ENCODE assay signal across 23 cellular contexts in the genomic region with DNA sequence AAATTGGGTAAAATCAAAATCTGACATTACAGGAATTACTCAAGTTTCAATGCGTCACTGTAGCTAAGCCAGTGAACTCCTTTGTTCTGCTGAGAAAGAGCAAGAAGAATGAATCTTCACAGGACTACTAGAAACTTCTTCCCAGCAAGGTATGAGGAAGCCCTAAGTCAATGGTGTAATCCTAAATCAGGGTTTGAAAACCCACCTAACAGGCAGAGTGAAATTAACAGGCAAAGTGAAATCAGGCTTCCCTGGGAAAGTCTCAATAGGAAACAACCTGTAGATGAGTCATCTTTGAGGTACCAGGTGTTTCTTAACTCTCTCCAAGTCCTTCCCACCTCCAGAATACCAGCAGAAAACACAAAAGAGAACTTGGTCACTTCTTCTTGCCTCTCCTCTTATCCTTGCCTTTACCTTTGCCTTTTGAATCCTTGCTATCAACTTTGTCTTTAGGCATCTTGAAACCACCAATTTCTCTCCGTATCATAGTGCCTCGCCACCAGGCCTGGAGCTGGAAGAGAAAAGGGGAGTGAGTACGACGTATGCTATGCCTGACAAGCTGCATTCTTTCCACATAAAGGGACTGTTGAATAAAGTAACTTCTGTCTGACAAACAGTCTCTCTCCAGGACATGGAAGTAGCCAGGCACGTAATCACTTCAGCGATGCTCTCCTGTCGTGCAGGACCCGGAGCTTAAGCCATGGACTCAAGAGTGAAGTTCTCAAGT.
A peak's percentile ranks its signal among the peaks of the same experiment; 100 is the strongest.
DNase-seq lines count a peak whose midpoint lies in the region; ATAC-seq, FAIRE-seq and TF ChIP-seq lines count a peak whose summit lies in the region.
"Had no signal": no experiment of that assay in that cellular context is flagged by ENCODE, and none has a peak within 500 bp of the region (broad histone marks: within the 10 kb centered on the region; RNA-seq: fewer than 3 reads in every experiment).

No MANE protein-coding gene starts in this region.

- no peak for TF ChIP-seq CTCF in breast epithelium (IDR thresholded peaks at IDR 0.05)
- TF ChIP-seq CTCF in kidney epithelial cell (IDR thresholded peaks at IDR 0.05; ENCODE audit: insufficient read depth, low read length, poor library complexity, severe bottlenecking): no peak
- TF ChIP-seq CTCF in A673 (conservative IDR thresholded peaks at IDR 0.05; ENCODE audit: low read depth, low read length): no peak
- no peak for TF ChIP-seq CTCF in kidney (IDR thresholded peaks at IDR 0.05; ENCODE audit: borderline replicate concordance, extremely low read depth, insufficient read depth)

- no peaks in the 10 kb centered on the region for H3K27me3 Mint-ChIP-seq in activated T-cell treated with anti-CD3 and anti-CD28 coated beads, Interleukin-2, amount 50 U/mL, for 4 hours (ENCODE audit: low read depth)
- H3K27me3 Mint-ChIP-seq: activated naive CD8-positive, alpha-beta T cell; CD4-positive, alpha-beta memory T cell; stimulated activated memory B cell treated with anti-CD40 and anti-IgM and Interleukin-4, amounts not matched to agents 10 μg/mL and 1 μg/mL and 100 μg/mL, for 72 hours had no signal

- H3K9ac ChIP-seq in kidney (ENCODE audit: low read length in 2 of 2): no peak overlapping the region

- H3K4me3 ChIP-seq in breast epithelium (no peak overlapping the region), kidney epithelial cell (ENCODE audit: low read depth, low read length) (no peak overlapping the region), A673 (ENCODE audit: low read depth, low read length, poor library complexity, severe bottlenecking) (no peak overlapping the region), kidney (ENCODE audit: low read length in 2 of 2) (no peak overlapping the region)
- H3K4me3 ChIP-seq: gastroesophageal sphincter, transverse colon had no signal

- DNase-seq in activated T-cell treated with anti-CD3 and anti-CD28 coated beads, Interleukin-2, amount 50 U/mL, for 4 hours: no peak
- no peak for DNase-seq in activated T-cell treated with anti-CD3 and anti-CD28 coated beads for 4 hours
- no peak for DNase-seq in breast epithelium (ENCODE audit: low spot score in 2 of 2)
- peak; percentile 18 for DNase-seq in kidney epithelial cell (ENCODE audit: low read depth)
- no peak for DNase-seq in posterior vena cava (ENCODE audit: low spot score)
- no peak for DNase-seq in A673 (ENCODE audit: low spot score)
- no peak for DNase-seq in SKM-1 treated with dmso at 0.1 percent for 144 hours (lab: John Stamatoyannopoulos, UW; ENCODE audit: unreplicated experiment)
- no peak for DNase-seq in kidney
- DNase-seq: activated CD8-positive, alpha-beta memory T cell treated with anti-CD3 and anti-CD28 coated beads, Interleukin-2, amount 50 U/mL, for 48 hours; CD4-positive, alpha-beta memory T cell; cerebellar nuclear complex; H7; immature natural killer cell; midbrain; MV-4-11; NCI-H2107; transverse colon had no signal

- H3K27me3 ChIP-seq in breast epithelium: no peaks in the 10 kb centered on the region
- no peaks in the 10 kb centered on the region for H3K27me3 ChIP-seq in kidney epithelial cell (ENCODE audit: control insufficient read depth, insufficient read depth, low read length)
- H3K27me3 ChIP-seq in A673 (replicated peaks; ENCODE audit: insufficient read depth, low read depth, low read length, poor library complexity): no peaks in the 10 kb centered on the region
- H3K27me3 ChIP-seq: gastroesophageal sphincter, neutrophil, transverse colon had no signal

- POLR2A ChIA-PET in A673 (lab: Charles Lee; ENCODE audit: low non-redundant PET): no interaction called here

- no peak for TF ChIP-seq POLR2A in breast epithelium (IDR thresholded peaks at IDR 0.05)

- H3K4me1 Mint-ChIP-seq in activated T-cell treated with anti-CD3 and anti-CD28 coated beads, Interleukin-2, amount 50 U/mL, for 4 hours (ENCODE audit: low read depth): no peaks in the 10 kb centered on the region
- H3K4me1 Mint-ChIP-seq: CD4-positive, alpha-beta memory T cell; immature natural killer cell; stimulated activated memory B cell treated with anti-CD40 and anti-IgM and Interleukin-4, amounts not matched to agents 10 μg/mL and 1 μg/mL and 100 μg/mL, for 72 hours had no signal

- H3K27ac ChIP-seq in breast epithelium: peak overlapping the region; percentile 68 to 83
- no peak overlapping the region for H3K27ac ChIP-seq in A673 (ENCODE audit: low read depth, low read length, poor library complexity, severe bottlenecking)
- no peak overlapping the region for H3K27ac ChIP-seq in kidney (ENCODE audit: low read depth in 2 of 2, low read length in 2 of 2)
- H3K27ac ChIP-seq: gastroesophageal sphincter, neutrophil, transverse colon had no signal

- peak; percentile 23 to 65 for ATAC-seq in activated T-cell treated with anti-CD3 and anti-CD28 coated beads, Interleukin-2, amount 50 U/mL, for 4 hours
- ATAC-seq: gastroesophageal sphincter; stimulated activated memory B cell treated with anti-CD40 and anti-IgM and Interleukin-4, amounts not matched to agents 10 μg/mL and 1 μg/mL and 100 μg/mL, for 72 hours had no signal

- peaks cover 12% of the 10 kb centered on the region for H3K36me3 Mint-ChIP-seq in activated T-cell treated with anti-CD3 and anti-CD28 coated beads, Interleukin-2, amount 50 U/mL, for 4 hours (ENCODE audit: insufficient read depth)

- CTCF ChIA-PET in A673 (lab: Charles Lee): no interaction called here

- no TSS peak for BruUV-seq in A673 (replicated peaks; lab: Mats Ljungman, UMichigan)

- H3K9me3 Mint-ChIP-seq in activated T-cell treated with anti-CD3 and anti-CD28 coated beads, Interleukin-2, amount 50 U/mL, for 4 hours: no peaks in the 10 kb centered on the region
- H3K9me3 Mint-ChIP-seq: CD4-positive, alpha-beta memory T cell; immature natural killer cell; stimulated activated memory B cell treated with anti-CD40 and anti-IgM and Interleukin-4, amounts not matched to agents 10 μg/mL and 1 μg/mL and 100 μg/mL, for 72 hours; T-helper 1 cell treated with Interleukin-12 subunit alpha and Interleukin-12 subunit beta and Interleukin-4 antibody, amounts not matched to agents 30 μg/mL and 1 μg/mL, for 36 hours had no signal

- FAIRE-seq in kidney (lab: Jason Lieb, UNC): no peak
- FAIRE-seq: GM12892 had no signal

- H3K9me3 ChIP-seq in breast epithelium (no peaks in the 10 kb centered on the region), A673 (ENCODE audit: low read depth, low read length, poor library complexity, severe bottlenecking) (no peaks in the 10 kb centered on the region), kidney (ENCODE audit: control insufficient read depth in 1 of 2, low read length in 2 of 2) (no peaks in the 10 kb centered on the region)
- H3K9me3 ChIP-seq: gastroesophageal sphincter, neutrophil, transverse colon had no signal

- no peaks in the 10 kb centered on the region for H3K4me1 ChIP-seq in breast epithelium
- no peaks in the 10 kb centered on the region for H3K4me1 ChIP-seq in A673 (ENCODE audit: insufficient read depth, low read length, poor library complexity, severe bottlenecking)
- H3K4me1 ChIP-seq in kidney (ENCODE audit: control insufficient read depth in 1 of 2, insufficient read depth in 1 of 2, low read depth in 1 of 2, low read length in 2 of 2): no peaks in the 10 kb centered on the region
- H3K4me1 ChIP-seq: gastroesophageal sphincter, transverse colon had no signal

- intact Hi-C loops in breast epithelium (cut with DNase I; ENCODE audit: low total_unique reads): no loop called here
- intact Hi-C loops in posterior vena cava (cut with DNase I): no loop called here
- intact Hi-C loops in A673 (cut with micrococcal nuclease; ENCODE audit: unreplicated experiment): no loop called here
- intact Hi-C loops in kidney (cut with DNase I): no loop called here

- no peaks in the 10 kb centered on the region for H3K36me3 ChIP-seq in breast epithelium
- no peaks in the 10 kb centered on the region for H3K36me3 ChIP-seq in kidney epithelial cell (ENCODE audit: control insufficient read depth, insufficient read depth, low read length)
- H3K36me3 ChIP-seq in A673 (ENCODE audit: insufficient read depth, low read length, poor library complexity, severe bottlenecking): no peaks in the 10 kb centered on the region
- no peaks in the 10 kb centered on the region for H3K36me3 ChIP-seq in kidney (ENCODE audit: control insufficient read depth in 1 of 2, insufficient read depth in 2 of 2, low read length in 2 of 2)

- no peak overlapping the region for H3K4me3 Mint-ChIP-seq in activated T-cell treated with anti-CD3 and anti-CD28 coated beads, Interleukin-2, amount 50 U/mL, for 4 hours
- H3K4me3 Mint-ChIP-seq: activated naive CD8-positive, alpha-beta T cell; CD4-positive, alpha-beta memory T cell; stimulated activated memory B cell treated with anti-CD40 and anti-IgM and Interleukin-4, amounts not matched to agents 10 μg/mL and 1 μg/mL and 100 μg/mL, for 72 hours; T-helper 1 cell treated with Interleukin-12 subunit alpha and Interleukin-12 subunit beta and Interleukin-4 antibody, amounts not matched to agents 30 μg/mL and 1 μg/mL, for 36 hours had no signal

Comparison
In these comparisons a context has a peak if more than half of its experiments do, and no peak if none do; other contexts are left out.
1. H3K27ac ChIP-seq: peak in breast epithelium (2 of 2); none in A673 (single experiment) and kidney (0 of 2).